22 cellular contexts compared by ENCODE assay signal in genomic region chr7:47282790-47283496, GRCh38.
"Had no signal": no experiment of that assay in that cellular context is flagged by ENCODE, and none has a peak within 500 bp of the region (broad histone marks: within the 10 kb centered on the region; RNA-seq: fewer than 3 reads in every experiment).

No MANE protein-coding gene starts in this region.

- H3K4me2 ChIP-seq: smooth muscle cell had no signal

- H3K27ac ChIP-seq: brain microvascular endothelial cell, prostate gland, suprapubic skin had no signal

- H3K27me3 Mint-ChIP-seq: central memory CD8-positive, alpha-beta T cell had no signal

- ATAC-seq: activated CD4-positive, CD25-positive, alpha-beta regulatory T cell treated with anti-CD3 and anti-CD28 coated beads, Interleukin-2, amount 50 U/mL, for 24 hours; activated T-cell treated with anti-CD3 and anti-CD28 coated beads, Interleukin-2, amount 50 U/mL, for 4 hours had no signal

- H3K36me3 ChIP-seq: prostate gland had no signal

- H3K27me3 ChIP-seq: brain microvascular endothelial cell, suprapubic skin had no signal

- DNase-seq: activated CD4-positive, alpha-beta T cell treated with anti-CD3 and anti-CD28 coated beads, Interleukin-2, amount 50 U/mL, for 1 hour; activated CD8-positive, alpha-beta memory T cell treated with anti-CD3 and anti-CD28 coated beads, Interleukin-2, amount 50 U/mL, for 4 hours; activated naive CD4-positive, alpha-beta T cell treated with anti-CD3 and anti-CD28 coated beads for 36 hours; activated T-cell treated with anti-CD3 and anti-CD28 coated beads, Interleukin-2, amount 50 U/mL, for 4 hours; anterior cingulate cortex; brain microvascular endothelial cell; cortex of kidney; effector CD4-positive, alpha-beta T cell; nephron progenitor cell; nucleus accumbens; right cardiac atrium; stimulated activated CD4-positive, alpha-beta T cell treated with anti-CD3 and anti-CD28 coated beads, Interleukin-4, amount 100 ng/mL, for 1 hour; stimulated activated naive CD8-positive, alpha-beta T cell treated with anti-CD3 and anti-CD28 coated beads, Interleukin-15, amount 100 ng/mL, for 72 hours; T-helper 1 cell; T-helper 9 cell had no signal

- H3K4me1 ChIP-seq: prostate gland had no signal

- H3K4me1 Mint-ChIP-seq: central memory CD8-positive, alpha-beta T cell; mesothelial cell of epicardium; stimulated activated naive CD8-positive, alpha-beta T cell treated with anti-CD3 and anti-CD28 coated beads, Interleukin-15, amount 100 ng/mL, for 72 hours had no signal

- H3K9me3 ChIP-seq: prostate gland, suprapubic skin had no signal

- H3K4me3 ChIP-seq: lung, prostate gland, smooth muscle cell, suprapubic skin had no signal

- H3K4me3 Mint-ChIP-seq: activated naive CD4-positive, alpha-beta T cell treated with anti-CD3 and anti-CD28 coated beads for 36 hours; activated T-cell treated with anti-CD3 and anti-CD28 coated beads, Interleukin-2, amount 50 U/mL, for 4 hours; central memory CD8-positive, alpha-beta T cell; mesothelial cell of epicardium; nephron progenitor cell; stimulated activated naive CD8-positive, alpha-beta T cell treated with anti-CD3 and anti-CD28 coated beads, Interleukin-15, amount 100 ng/mL, for 72 hours had no signal

- H3K27ac Mint-ChIP-seq: activated naive CD4-positive, alpha-beta T cell treated with anti-CD3 and anti-CD28 coated beads for 36 hours; nephron progenitor cell; stimulated activated naive CD8-positive, alpha-beta T cell treated with anti-CD3 and anti-CD28 coated beads, Interleukin-15, amount 100 ng/mL, for 72 hours had no signal
